In the genomic region with DNA sequence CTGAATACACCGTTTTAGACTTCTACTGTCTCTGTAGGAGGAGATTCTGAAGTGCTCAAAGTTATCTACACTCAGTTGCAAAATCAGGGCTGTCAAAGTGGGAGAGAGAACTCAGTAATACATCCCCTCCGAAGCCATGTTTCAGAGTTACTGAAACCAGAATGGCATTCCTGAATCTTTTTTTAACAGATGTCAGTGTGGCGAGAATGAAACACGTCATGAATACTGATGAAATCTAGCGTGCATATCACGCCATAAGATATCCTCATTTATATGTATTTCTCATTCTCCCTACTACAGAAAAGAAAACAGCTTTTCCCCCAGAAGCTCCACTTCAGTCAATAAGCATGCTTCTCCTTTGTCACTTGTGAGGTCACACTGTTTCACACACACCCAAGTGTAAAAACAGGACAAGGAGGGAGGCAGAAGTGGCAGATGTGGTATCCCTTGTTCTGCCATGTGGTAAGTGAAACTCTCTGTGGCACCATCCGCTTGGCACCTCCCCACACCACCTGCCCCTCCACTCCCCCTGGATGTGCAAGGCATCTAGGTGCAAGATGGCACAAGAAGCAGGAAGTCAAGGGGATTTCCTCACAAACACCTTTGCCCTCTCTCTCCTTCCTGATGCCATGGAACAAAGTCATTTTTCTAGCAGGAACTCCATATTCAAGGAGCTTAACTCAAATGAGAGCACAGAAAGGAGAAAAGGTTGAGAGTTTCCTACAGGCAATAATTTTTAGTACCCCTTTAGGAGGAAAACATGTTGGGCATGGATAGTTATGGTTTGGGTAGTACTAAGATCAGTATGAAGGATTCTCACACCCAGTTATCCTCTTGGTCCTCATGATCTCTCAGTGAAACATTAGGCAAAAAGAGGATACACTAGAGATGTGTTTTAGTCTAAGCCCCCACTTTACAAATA, we compare ENCODE assay signal across 1 cellular context.
TF ChIP-seq lines count a peak whose summit lies in the region.

No MANE protein-coding gene starts in this region.

TF ChIP-seq in GM12878, 131 proteins besides CTCF, POLR2A, EP300 and RAD21 (continued from another document):
- TF ChIP-seq, protein P1, sequence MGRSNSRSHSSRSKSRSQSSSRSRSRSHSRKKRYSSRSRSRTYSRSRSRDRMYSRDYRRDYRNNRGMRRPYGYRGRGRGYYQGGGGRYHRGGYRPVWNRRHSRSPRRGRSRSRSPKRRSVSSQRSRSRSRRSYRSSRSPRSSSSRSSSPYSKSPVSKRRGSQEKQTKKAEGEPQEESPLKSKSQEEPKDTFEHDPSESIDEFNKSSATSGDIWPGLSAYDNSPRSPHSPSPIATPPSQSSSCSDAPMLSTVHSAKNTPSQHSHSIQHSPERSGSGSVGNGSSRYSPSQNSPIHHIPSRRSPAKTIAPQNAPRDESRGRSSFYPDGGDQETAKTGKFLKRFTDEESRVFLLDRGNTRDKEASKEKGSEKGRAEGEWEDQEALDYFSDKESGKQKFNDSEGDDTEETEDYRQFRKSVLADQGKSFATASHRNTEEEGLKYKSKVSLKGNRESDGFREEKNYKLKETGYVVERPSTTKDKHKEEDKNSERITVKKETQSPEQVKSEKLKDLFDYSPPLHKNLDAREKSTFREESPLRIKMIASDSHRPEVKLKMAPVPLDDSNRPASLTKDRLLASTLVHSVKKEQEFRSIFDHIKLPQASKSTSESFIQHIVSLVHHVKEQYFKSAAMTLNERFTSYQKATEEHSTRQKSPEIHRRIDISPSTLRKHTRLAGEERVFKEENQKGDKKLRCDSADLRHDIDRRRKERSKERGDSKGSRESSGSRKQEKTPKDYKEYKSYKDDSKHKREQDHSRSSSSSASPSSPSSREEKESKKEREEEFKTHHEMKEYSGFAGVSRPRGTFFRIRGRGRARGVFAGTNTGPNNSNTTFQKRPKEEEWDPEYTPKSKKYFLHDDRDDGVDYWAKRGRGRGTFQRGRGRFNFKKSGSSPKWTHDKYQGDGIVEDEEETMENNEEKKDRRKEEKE (IDR thresholded peaks at IDR 0.05): no peak
- TF ChIP-seq NR2F1 (conservative IDR thresholded peaks at IDR 0.05) (peak; percentile 33; the same call in 1 of the 2 replicates), IKZF1 (conservative IDR thresholded peaks at IDR 0.05) (peak; percentile 64), PAX5 (IDR thresholded peaks at IDR 0.05; ENCODE audit: borderline replicate concordance, low read depth, low read length) (no peak), PBX3 (IDR thresholded peaks at IDR 0.05; ENCODE audit: insufficient replicate concordance, low read depth, low read length) (no peak), BHLHE40 (IDR thresholded peaks at IDR 0.05; ENCODE audit: borderline replicate concordance in 1 of 2, low read depth in 2 of 2, low read length in 1 of 2) (no peak; a peak in 1 of 4 replicates), TCF3 (IDR thresholded peaks at IDR 0.05; ENCODE audit: borderline replicate concordance, insufficient read depth, low read depth, low read length) (no peak), ZNF622 (IDR thresholded peaks at IDR 0.05) (no peak)
